ENCODE assay signal across 1 cellular context in the genomic region with DNA sequence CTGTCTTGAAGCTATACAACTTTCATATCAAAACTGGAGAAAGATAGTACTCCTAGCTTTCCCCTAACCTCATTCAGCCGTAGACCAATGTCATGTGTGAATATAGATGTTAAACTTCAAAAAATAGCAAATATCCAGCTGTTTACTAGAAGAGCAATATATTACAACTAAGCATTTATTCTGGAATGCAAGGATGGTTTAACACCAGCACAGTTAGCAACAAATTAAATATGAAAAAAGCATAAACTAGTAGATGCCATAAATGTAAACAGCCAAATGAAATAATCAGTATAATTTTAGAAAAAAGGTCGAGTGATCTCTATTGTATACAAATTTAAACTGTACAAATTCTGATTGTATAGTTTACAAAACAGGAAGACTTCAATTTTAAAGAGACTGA.
TF ChIP-seq lines count a peak whose summit lies in the region.

No MANE protein-coding gene starts in this region.

TF ChIP-seq in HEK293, 187 proteins besides CTCF, POLR2A, EP300 and RAD21 (continued from another document):
- TF ChIP-seq, protein P1, sequence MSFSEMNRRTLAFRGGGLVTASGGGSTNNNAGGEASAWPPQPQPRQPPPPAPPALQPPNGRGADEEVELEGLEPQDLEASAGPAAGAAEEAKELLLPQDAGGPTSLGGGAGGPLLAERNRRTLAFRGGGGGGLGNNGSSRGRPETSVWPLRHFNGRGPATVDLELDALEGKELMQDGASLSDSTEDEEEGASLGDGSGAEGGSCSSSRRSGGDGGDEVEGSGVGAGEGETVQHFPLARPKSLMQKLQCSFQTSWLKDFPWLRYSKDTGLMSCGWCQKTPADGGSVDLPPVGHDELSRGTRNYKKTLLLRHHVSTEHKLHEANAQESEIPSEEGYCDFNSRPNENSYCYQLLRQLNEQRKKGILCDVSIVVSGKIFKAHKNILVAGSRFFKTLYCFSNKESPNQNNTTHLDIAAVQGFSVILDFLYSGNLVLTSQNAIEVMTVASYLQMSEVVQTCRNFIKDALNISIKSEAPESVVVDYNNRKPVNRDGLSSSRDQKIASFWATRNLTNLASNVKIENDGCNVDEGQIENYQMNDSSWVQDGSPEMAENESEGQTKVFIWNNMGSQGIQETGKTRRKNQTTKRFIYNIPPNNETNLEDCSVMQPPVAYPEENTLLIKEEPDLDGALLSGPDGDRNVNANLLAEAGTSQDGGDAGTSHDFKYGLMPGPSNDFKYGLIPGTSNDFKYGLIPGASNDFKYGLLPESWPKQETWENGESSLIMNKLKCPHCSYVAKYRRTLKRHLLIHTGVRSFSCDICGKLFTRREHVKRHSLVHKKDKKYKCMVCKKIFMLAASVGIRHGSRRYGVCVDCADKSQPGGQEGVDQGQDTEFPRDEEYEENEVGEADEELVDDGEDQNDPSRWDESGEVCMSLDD (tag by site-specific recombination; IDR thresholded peaks at IDR 0.05): no peak
- TF ChIP-seq ZNF423 (tag by site-specific recombination; IDR thresholded peaks at IDR 0.05): no peak
